In the genomic region with DNA sequence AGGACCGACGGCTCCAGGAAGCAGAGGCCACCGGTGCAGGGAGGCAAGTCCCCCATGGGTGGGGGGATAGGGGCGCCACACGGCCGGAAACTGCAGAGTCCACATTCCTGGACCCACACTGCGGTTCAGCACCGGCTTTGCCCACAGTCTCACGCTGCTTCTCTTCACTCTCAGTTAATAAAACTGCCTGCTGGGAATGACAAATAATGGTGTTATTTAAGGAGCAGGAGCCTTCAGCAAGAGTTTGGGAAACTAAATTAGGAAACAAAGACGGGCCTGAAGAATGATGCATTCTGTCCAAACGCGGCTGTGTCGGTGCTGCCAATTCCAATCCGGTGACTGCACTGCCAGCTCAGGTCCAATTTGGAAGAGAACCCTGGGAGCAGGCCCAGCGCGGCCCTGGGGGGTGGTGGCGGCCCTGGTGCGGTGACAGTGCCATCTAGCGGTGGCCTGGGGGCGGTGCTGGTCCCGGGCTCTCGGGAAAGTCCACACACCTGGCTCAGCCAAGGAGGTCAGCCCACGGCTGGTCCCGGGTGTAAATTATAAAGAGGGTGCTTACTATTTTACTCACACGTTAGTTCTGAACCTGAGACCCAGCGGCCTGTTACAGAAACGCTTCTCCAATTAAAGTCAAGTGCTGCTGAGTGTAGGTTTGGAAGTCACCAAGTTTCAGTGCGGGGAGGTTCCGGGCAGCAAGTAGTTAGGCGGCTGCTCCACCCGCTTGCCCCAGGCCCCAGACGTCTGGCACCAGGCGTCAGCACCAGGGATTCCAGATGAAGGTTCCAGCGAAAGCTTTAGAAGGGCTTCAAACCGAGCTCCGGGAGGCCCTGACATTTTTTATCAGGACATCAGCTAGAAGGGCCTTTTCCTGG, we compare ENCODE assay signal across 8 cellular contexts.
DNase-seq lines count a peak whose midpoint lies in the region; ATAC-seq and TF ChIP-seq lines count a peak whose summit lies in the region.

No MANE protein-coding gene starts in this region.

- ATAC-seq in HG02852 (IDR thresholded peaks at IDR 0.05; ENCODE audit: unreplicated experiment) (peak; percentile 96), naive B cell (ENCODE audit: low read depth in 2 of 2) (peak; percentile 58 to 69)

- peak overlapping the region; percentile 58 to 82 (median 80) for H3K27ac ChIP-seq in esophagus squamous epithelium

- no peak for TF ChIP-seq POLR2A in esophagus squamous epithelium (IDR thresholded peaks at IDR 0.05)

- H3K4me1 Mint-ChIP-seq in naive B cell: peaks cover 0 to 6% (median 0%) of the 10 kb centered on the region in 3 donors

- H3K4me3 Mint-ChIP-seq in naive B cell: no peak overlapping the region

- TF ChIP-seq CTCF in esophagus squamous epithelium (IDR thresholded peaks at IDR 0.05): peak; percentile 71 to 88 (median 86)

- no peaks in the 10 kb centered on the region for H3K36me3 ChIP-seq in esophagus squamous epithelium

- H3K4me3 ChIP-seq in esophagus squamous epithelium: no peak overlapping the region

- H3K9me3 ChIP-seq in esophagus squamous epithelium: no peaks in the 10 kb centered on the region

- peak; percentile 48 to 54 for DNase-seq in NCI-H2081 (lab: John Stamatoyannopoulos, UW)
- DNase-seq in NCI-H2081 treated with DMSO at 0.1 percent for 48 hours (lab: John Stamatoyannopoulos, UW): no peak
- peak; percentile 52 to 83 for DNase-seq in NCI-H446 (lab: John Stamatoyannopoulos, UW)
- DNase-seq in activated T-cell treated with anti-CD3 and anti-CD28 coated beads, Interleukin-2, amount 50 U/mL, for 1 hour: peak; percentile 66
- peak; percentile 8 for DNase-seq in esophagus squamous epithelium (lab: John Stamatoyannopoulos, UW)
- DNase-seq in naive B cell: peak; percentile 42
- DNase-seq in stimulated activated CD8-positive, alpha-beta memory T cell treated with anti-CD3 and anti-CD28 coated beads, Interleukin-7, amount 100 ng/mL, for 24 hours (ENCODE audit: low read depth): peak; percentile 27

- no peaks in the 10 kb centered on the region for H3K9me3 Mint-ChIP-seq in naive B cell

- H3K27me3 Mint-ChIP-seq in naive B cell: peaks cover 0 to 40% (median 24%) of the 10 kb centered on the region in 3 donors

- H3K36me3 Mint-ChIP-seq in naive B cell: no peaks in the 10 kb centered on the region

- peaks cover 0 to 23% (median 7%) of the 10 kb centered on the region in 3 donors for H3K4me1 ChIP-seq in esophagus squamous epithelium

- H3K27ac Mint-ChIP-seq in naive B cell: no peak overlapping the region

- intact Hi-C loops in esophagus squamous epithelium (cut with DNase I): no loop called here

- WGBS in esophagus squamous epithelium, 2 donors: 2 to 14% methylated on average over 10 to 31 of the region's 36 CpGs

- peaks cover 0 to 7% (median 0%) of the 10 kb centered on the region in 4 donors for H3K27me3 ChIP-seq in esophagus squamous epithelium
